8 cellular contexts compared by ENCODE assay signal in genomic region chr11:6619021-6619745, GRCh38. TPM values are rescaled to one million over a fixed set of nuclear protein-coding genes. Genes with fewer than 3 reads are reported as not detected.
DNase-seq lines count a peak whose midpoint lies in the region; ATAC-seq and TF ChIP-seq lines count a peak whose summit lies in the region.

Gene TPP1 (minus strand): TSS chr11:6619422. CDS start chr11:6619400, 22 bp downstream.

- peak; percentile 93 for DNase-seq in DND-41
- peak; percentile 89 to 98 (median 97) for DNase-seq in Peyer's patch
- DNase-seq in activated T-cell treated with anti-CD3 and anti-CD28 coated beads, Interleukin-2, amount 50 U/mL, for 48 hours, result peak; percentile 95
- DNase-seq in esophagus squamous epithelium (lab: John Stamatoyannopoulos, UW), result peak; percentile 71
- peak; percentile 97 for DNase-seq in myocyte (ENCODE audit: low read depth)
- peak; percentile 81 to 89 for DNase-seq in stimulated activated CD8-positive, alpha-beta memory T cell treated with anti-CD3 and anti-CD28 coated beads, Interleukin-7, amount 100 ng/mL, for 48 hours (ENCODE audit: extremely low read depth in 1 of 2, low read depth in 1 of 2)

- TF ChIP-seq POLR2A in Peyer's patch (IDR thresholded peaks at IDR 0.05), result peak; percentile 69 to 78
- TF ChIP-seq POLR2A in esophagus squamous epithelium (IDR thresholded peaks at IDR 0.05), result peak in 3 of 4 donors; percentile 67 to 88 (median 73)

- no peaks in the 10 kb centered on the region for H4K20me1 ChIP-seq in DND-41 (ENCODE audit: insufficient read depth, low read length)

- intact Hi-C loops in esophagus squamous epithelium (cut with DNase I), result loop anchor here (10.0 kb wide), 1 partner anchor 134 kb away; the partner anchor contains the start of genes ARFIP2 and TIMM10B

- peaks cover 24% of the 10 kb centered on the region for H3K79me2 ChIP-seq in DND-41 (ENCODE audit: insufficient read depth, low read length)

- ATAC-seq in DND-41 (ENCODE audit: insufficient read depth, low read depth) (peak; percentile 99), GM21825 (IDR thresholded peaks at IDR 0.05; ENCODE audit: unreplicated experiment) (peak; percentile 98)

- peak within 1 kb of the TSS; percentile 90 for H2AFZ ChIP-seq in DND-41 (ENCODE audit: low read depth, low read length)

- H3K27ac ChIP-seq in DND-41 (ENCODE audit: low read length) (peak within 1 kb of the TSS; percentile 78), KOPT-K1 (ENCODE audit: low read depth, low read length, poor library complexity, severe bottlenecking) (peak within 1 kb of the TSS; percentile 57), Peyer's patch (peak within 1 kb of the TSS; percentile 79 to 93 (median 89)), esophagus squamous epithelium (peak within 1 kb of the TSS; percentile 79 to 96 (median 89))

- no peaks in the 10 kb centered on the region for H3K27me3 ChIP-seq in DND-41 (ENCODE audit: insufficient read depth, low read length, poor library complexity)
- H3K27me3 ChIP-seq in Peyer's patch, result no peaks in the 10 kb centered on the region
- H3K27me3 ChIP-seq in esophagus squamous epithelium, result no peaks in the 10 kb centered on the region

- peak within 1 kb of the TSS; percentile 44 to 81; a peak in 3 of 4 replicates for H3K4me3 ChIP-seq in DND-41 (ENCODE audit: low read depth in 1 of 2, low read length in 2 of 2)
- peak within 1 kb of the TSS; percentile 63 to 94 (median 72) for H3K4me3 ChIP-seq in Peyer's patch
- peak within 1 kb of the TSS; percentile 53 to 86 (median 65) for H3K4me3 ChIP-seq in esophagus squamous epithelium

- H3K4me1 ChIP-seq in DND-41 (ENCODE audit: insufficient read depth, low read length) (peaks cover 24% of the 10 kb centered on the region), Peyer's patch (peaks cover 0 to 16% (median 5%) of the 10 kb centered on the region in 4 donors), esophagus squamous epithelium (peaks cover 15 to 28% (median 22%) of the 10 kb centered on the region in 3 donors)

- TF ChIP-seq CTCF in DND-41 (IDR thresholded peaks at IDR 0.05; ENCODE audit: borderline replicate concordance, extremely low read depth, low read length, poor library complexity, severe bottlenecking) (no peak), Peyer's patch (IDR thresholded peaks at IDR 0.05) (no peak), esophagus squamous epithelium (IDR thresholded peaks at IDR 0.05) (no peak)

- H3K36me3 ChIP-seq in DND-41 (ENCODE audit: insufficient read depth, low read length) (peaks cover 27% of the 10 kb centered on the region), KOPT-K1 (ENCODE audit: insufficient read depth, low read length) (peaks cover 19% of the 10 kb centered on the region; the same call in 1 of the 2 replicates), Peyer's patch (peaks cover 0 to 22% (median 0%) of the 10 kb centered on the region in 3 donors), esophagus squamous epithelium (peaks cover 5 to 31% (median 7%) of the 10 kb centered on the region in 3 donors)

- WGBS in esophagus squamous epithelium, 2 donors, result 0 to 2% methylated on average over 12 to 15 of the region's 16 CpGs

- peak within 1 kb of the TSS; percentile 94 for H3K4me2 ChIP-seq in DND-41 (ENCODE audit: insufficient read depth, low read length)

- H3K9me3 ChIP-seq in DND-41 (ENCODE audit: insufficient read depth, low read length, severe bottlenecking), result no peaks in the 10 kb centered on the region
- no peaks in the 10 kb centered on the region for H3K9me3 ChIP-seq in KOPT-K1 (ENCODE audit: insufficient read depth, low read length, poor library complexity, severe bottlenecking)
- no peaks in the 10 kb centered on the region for H3K9me3 ChIP-seq in Peyer's patch
- no peaks in the 10 kb centered on the region for H3K9me3 ChIP-seq in esophagus squamous epithelium

- H3K9ac ChIP-seq in DND-41 (ENCODE audit: low read depth, low read length), result peak within 1 kb of the TSS; percentile 65

RNA-seq across cellular contexts. Expression of gene TPP1, which starts in this region (rescaled TPM):
- total RNA-seq in Peyer's patch, result 100 to 1,000 TPM in 3 of 4 donors, 10 to 100 TPM in 1; 79.2 to 232 (median 134) TPM
- total RNA-seq in esophagus squamous epithelium, result 10 to 100 TPM; 15.4 to 34.9 (median 27.8) TPM
- 55.4 and 60.0 TPM in 2 replicates for total RNA-seq in myocyte
- polyA plus RNA-seq in myocyte (2012), result 111 TPM

Comparison
In these comparisons a context has a peak if more than half of its experiments do, and no peak if none do; other contexts are left out.
1. Peak in every context shown above with its lines: DNase-seq, ATAC-seq, H3K4me3 ChIP-seq and H3K27ac ChIP-seq.